Comparison of ENCODE assay signal across 9 cellular contexts in the genomic region with DNA sequence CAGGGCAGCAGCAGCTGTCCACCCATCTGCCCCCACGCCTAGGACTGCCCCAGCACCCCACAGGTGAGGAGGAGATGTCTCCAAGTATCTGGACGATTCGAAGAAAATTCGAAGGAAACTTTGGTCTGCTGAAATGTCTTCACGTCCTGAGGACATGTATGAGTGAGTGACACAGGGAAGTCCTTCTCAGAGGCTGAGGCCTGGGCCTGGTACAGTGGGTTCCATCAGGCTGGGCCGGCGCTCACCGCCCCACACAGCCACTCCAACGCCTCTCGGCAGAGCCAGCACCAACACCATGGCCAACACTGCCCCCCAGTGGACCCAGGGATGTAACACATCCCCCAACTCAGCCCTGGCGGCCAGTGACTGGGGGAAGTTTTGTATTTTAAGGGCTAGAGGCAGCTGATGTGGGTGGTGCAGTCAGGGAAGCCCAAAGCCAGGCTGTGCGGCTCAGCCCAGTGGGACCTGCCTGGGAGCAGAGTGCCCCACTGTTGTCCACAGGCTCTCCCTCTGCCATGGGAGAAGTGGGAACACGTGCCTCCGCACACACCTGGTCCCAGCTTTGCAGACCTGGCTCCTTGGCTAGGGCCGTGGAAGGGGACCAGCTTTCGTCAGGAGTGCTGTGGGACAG. TPM values are rescaled to one million over a fixed set of nuclear protein-coding genes. Genes with fewer than 3 reads are reported as not detected.
DNase-seq lines count a peak whose midpoint lies in the region; ATAC-seq and TF ChIP-seq lines count a peak whose summit lies in the region.
"Had no signal": no experiment of that assay in that cellular context is flagged by ENCODE, and none has a peak within 500 bp of the region (broad histone marks: within the 10 kb centered on the region; RNA-seq: fewer than 3 reads in every experiment).

No MANE protein-coding gene starts in this region.

- H3K27me3 Mint-ChIP-seq in T-helper 17 cell = no peaks in the 10 kb centered on the region
- H3K27me3 Mint-ChIP-seq: stimulated activated naive CD8-positive, alpha-beta T cell treated with anti-CD3 and anti-CD28 coated beads, Interleukin-15, Interleukin-2, amounts not matched to agents 100 ng/mL and 50 ng/mL, for 24 hours had no signal

- DNase-seq in NCI-H2081 (lab: John Stamatoyannopoulos, UW) = peak; percentile 74 to 76
- DNase-seq in NCI-H2081 treated with DMSO at 0.1 percent for 48 hours (lab: John Stamatoyannopoulos, UW) = no peak
- DNase-seq in MV-4-11 (lab: John Stamatoyannopoulos, UW) = peak; percentile 72
- DNase-seq in T-helper 17 cell = peak; percentile 69 to 84 (median 72)
- DNase-seq in amniotic epithelial cell (ENCODE audit: low read depth) = peak; percentile 55
- peak; percentile 76 to 92 (median 90) for DNase-seq in right cardiac atrium
- DNase-seq in gastrocnemius medialis = peak; percentile 66 to 80

- H3K9me3 ChIP-seq in T-helper 17 cell (ENCODE audit: control insufficient read depth, low read length, poor library complexity, severe bottlenecking) (no peaks in the 10 kb centered on the region), right cardiac atrium (ENCODE audit: control insufficient read depth, low read length) (no peaks in the 10 kb centered on the region), gastrocnemius medialis (no peaks in the 10 kb centered on the region)

- WGBS in right cardiac atrium = 53% methylated on average over 16 of the region's 16 CpGs

- TF ChIP-seq POLR2A in gastrocnemius medialis (IDR thresholded peaks at IDR 0.05) = no peak

- H3K27me3 ChIP-seq in right cardiac atrium (ENCODE audit: control insufficient read depth, insufficient read depth) (no peaks in the 10 kb centered on the region), gastrocnemius medialis (no peaks in the 10 kb centered on the region)

- H3K4me1 ChIP-seq in right cardiac atrium (ENCODE audit: control insufficient read depth, insufficient read depth, low read length) = no peaks in the 10 kb centered on the region
- H3K4me1 ChIP-seq in gastrocnemius medialis = peaks cover 17 to 20% of the 10 kb centered on the region in 2 donors

- intact Hi-C loops in right cardiac atrium (cut with DNase I) (loop anchor here (2.0 to 5.0 kb wide), 3 partner anchors 121 to 127 kb away; a partner anchor contains a TSS), gastrocnemius medialis (cut with DNase I; ENCODE audit: low total_unique reads) (loop anchor here (1.0 to 5.0 kb wide), 3 partner anchors 57 to 195 kb away; a partner anchor contains a TSS)

- in situ Hi-C loops in gastrocnemius medialis (cut with MboI; ENCODE audit: low sequenced_read_pairs in 4 of 4) = loop anchor here in 3 of 4 donors (10.0 kb wide), 1 partner anchor 119 kb away; a partner anchor contains a TSS

- no peak overlapping the region for H3K27ac ChIP-seq in right cardiac atrium (ENCODE audit: low read length)
- H3K27ac ChIP-seq in gastrocnemius medialis = peak overlapping the region in 2 of 4 donors; percentile 80 to 81

- peak; percentile 89 to 96 (median 93) for TF ChIP-seq CTCF in gastrocnemius medialis (IDR thresholded peaks at IDR 0.05 in 4 of 5, conservative IDR thresholded peaks at IDR 0.05 in 1 of 5)

- H3K36me3 ChIP-seq in gastrocnemius medialis = peaks cover 0 to 5% of the 10 kb centered on the region in 2 donors

- no peak overlapping the region for H3K4me3 Mint-ChIP-seq in T-helper 17 cell
- H3K4me3 Mint-ChIP-seq: stimulated activated naive CD8-positive, alpha-beta T cell treated with anti-CD3 and anti-CD28 coated beads, Interleukin-15, Interleukin-2, amounts not matched to agents 100 ng/mL and 50 ng/mL, for 24 hours had no signal

- peaks cover 6% of the 10 kb centered on the region for H3K4me1 Mint-ChIP-seq in T-helper 17 cell

- peaks cover 3% of the 10 kb centered on the region for H3K36me3 Mint-ChIP-seq in T-helper 17 cell (ENCODE audit: low read depth)

- H3K4me3 ChIP-seq in right cardiac atrium (ENCODE audit: low read length) (no peak overlapping the region), gastrocnemius medialis (no peak overlapping the region)

- H3K27ac Mint-ChIP-seq in T-helper 17 cell = no peak overlapping the region
- H3K27ac Mint-ChIP-seq: stimulated activated naive CD8-positive, alpha-beta T cell treated with anti-CD3 and anti-CD28 coated beads, Interleukin-15, Interleukin-2, amounts not matched to agents 100 ng/mL and 50 ng/mL, for 24 hours had no signal

- ATAC-seq in T-helper 17 cell = peak; percentile 99
- ATAC-seq in right cardiac atrium = peak; percentile 88 to 90
- peak; percentile 78 for ATAC-seq in gastrocnemius medialis
- no peak for ATAC-seq in GM19452 (IDR thresholded peaks at IDR 0.05; ENCODE audit: unreplicated experiment)

RNA-seq across cellular contexts. Expression of a gene that starts 55.8 kb away (rescaled TPM):
- total RNA-seq in T-helper 17 cell = 100 to 1,000 TPM in 1 of 2 donors, 10 to 100 TPM in 1; 87.3 to 126 TPM
- 10 to 100 TPM; 14.3 to 71.8 (median 23.4) TPM for total RNA-seq in right cardiac atrium
- polyA plus RNA-seq in right cardiac atrium = 86.3 TPM
- 10 to 100 TPM; 16.3 to 34.5 (median 26.3) TPM for total RNA-seq in gastrocnemius medialis

RNA-seq across cellular contexts. Expression of a gene that starts 58.8 kb away (rescaled TPM):
- total RNA-seq in T-helper 17 cell = 10 to 100 TPM; 79.1 to 89.0 TPM
- 10 to 100 TPM; 14.8 to 17.3 (median 16.5) TPM for total RNA-seq in right cardiac atrium
- polyA plus RNA-seq in right cardiac atrium = 12.1 TPM
- total RNA-seq in gastrocnemius medialis = 10 to 100 TPM in 1 of 4 donors, 1 to 10 TPM in 3; 3.7 to 11.3 (median 5.1) TPM

Comparison
In these comparisons a context has a peak if more than half of its experiments do, and no peak if none do; other contexts are left out.
1. RNA of a gene that starts 58.8 kb away (total RNA-seq): 79.1 to 89.0 TPM in T-helper 17 cell; 14.8 to 17.3 TPM in right cardiac atrium and 3.7 to 11.3 TPM in gastrocnemius medialis; every median in the first group is over 4 times any median in the second.